In genomic region chr3:18366258-18366657, GRCh38 we compare ENCODE assay signal across 13 cellular contexts.
"Had no signal": no experiment of that assay in that cellular context is flagged by ENCODE, and none has a peak within 500 bp of the region (broad histone marks: within the 10 kb centered on the region; RNA-seq: fewer than 3 reads in every experiment).

No MANE protein-coding gene starts in this region.

- H3K27ac Mint-ChIP-seq: endodermal cell, neural progenitor cell had no signal

- H3K27me3 ChIP-seq: neural progenitor cell, right lobe of liver, stomach, upper lobe of right lung had no signal

- H3K4me3 Mint-ChIP-seq: endodermal cell, neural progenitor cell had no signal

- H3K9me3 Mint-ChIP-seq: endodermal cell, neural progenitor cell had no signal

- DNase-seq: activated CD4-positive, alpha-beta T cell treated with anti-CD3 and anti-CD28 coated beads, Interleukin-2, amount 50 U/mL, for 1 hour; activated CD8-positive, alpha-beta memory T cell treated with anti-CD3 and anti-CD28 coated beads, Interleukin-2, amount 50 U/mL, for 4 hours; dermis blood vessel endothelial cell; endodermal cell; head of caudate nucleus; kidney glomerular epithelial cell; right lobe of liver; Right ventricle myocardium superior; stomach; upper lobe of right lung had no signal

- H3K4me3 ChIP-seq: neural progenitor cell, right lobe of liver, SK-N-MC, stomach, thoracic aorta, upper lobe of right lung had no signal

- ATAC-seq: right lobe of liver, upper lobe of right lung had no signal

- H3K27ac ChIP-seq: neural progenitor cell, right lobe of liver, SK-N-MC, stomach, thoracic aorta, upper lobe of right lung had no signal

- H3K36me3 ChIP-seq: neural progenitor cell, right lobe of liver, upper lobe of right lung had no signal
